In the genomic region with DNA sequence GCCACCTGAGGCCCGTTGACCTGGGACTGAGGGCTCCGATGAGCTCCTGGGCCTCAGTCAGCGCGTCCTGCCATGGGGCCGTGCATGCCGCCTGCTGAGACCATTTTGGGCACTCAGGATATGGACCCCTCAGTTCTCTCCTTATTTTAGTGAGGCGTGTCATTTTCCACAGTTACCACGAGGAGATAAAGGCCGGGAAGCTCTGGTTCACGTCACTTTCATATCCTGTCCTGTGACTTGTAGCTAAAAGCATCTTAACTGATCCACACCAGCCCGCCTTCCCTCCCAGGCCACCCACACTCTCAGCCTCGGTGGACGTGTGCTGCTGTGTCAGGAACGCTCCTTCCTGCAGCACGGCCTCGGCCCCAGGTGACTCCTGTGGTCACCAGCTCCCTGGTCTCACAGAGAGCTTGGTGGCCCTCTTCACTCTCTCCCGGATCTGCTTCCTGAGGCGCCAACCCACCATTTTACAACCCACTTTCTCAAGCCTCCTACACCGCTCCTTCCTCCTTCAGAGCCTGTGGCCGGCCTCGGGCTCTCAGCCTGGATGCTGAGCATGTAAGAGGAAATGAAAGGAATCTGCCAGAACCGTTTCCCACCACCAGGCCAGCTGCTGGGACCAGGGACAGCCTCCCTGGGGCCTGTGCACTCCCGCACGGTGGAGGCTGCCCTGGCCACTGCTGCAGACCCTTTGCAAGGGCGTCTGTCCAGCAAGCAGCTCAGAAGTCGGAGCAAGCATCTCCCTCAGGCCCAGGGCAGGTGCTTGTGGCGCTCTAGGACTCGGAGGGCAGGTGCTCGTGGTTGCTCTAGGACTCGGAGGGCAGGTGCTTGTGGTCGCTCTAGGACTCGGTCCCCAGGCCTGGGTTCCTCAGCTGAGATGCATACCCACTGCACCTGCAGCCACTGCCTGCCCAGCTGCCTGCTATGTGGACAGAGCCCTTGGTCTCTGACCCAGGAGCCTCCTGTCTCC, we compare ENCODE assay signal across 2 cellular contexts.
TF ChIP-seq lines count a peak whose summit lies in the region.

No MANE protein-coding gene starts in this region.

TF ChIP-seq in SK-N-SH, 30 proteins besides CTCF, POLR2A, EP300 and RAD21 (continued from another document):
- TF ChIP-seq, protein P1, sequence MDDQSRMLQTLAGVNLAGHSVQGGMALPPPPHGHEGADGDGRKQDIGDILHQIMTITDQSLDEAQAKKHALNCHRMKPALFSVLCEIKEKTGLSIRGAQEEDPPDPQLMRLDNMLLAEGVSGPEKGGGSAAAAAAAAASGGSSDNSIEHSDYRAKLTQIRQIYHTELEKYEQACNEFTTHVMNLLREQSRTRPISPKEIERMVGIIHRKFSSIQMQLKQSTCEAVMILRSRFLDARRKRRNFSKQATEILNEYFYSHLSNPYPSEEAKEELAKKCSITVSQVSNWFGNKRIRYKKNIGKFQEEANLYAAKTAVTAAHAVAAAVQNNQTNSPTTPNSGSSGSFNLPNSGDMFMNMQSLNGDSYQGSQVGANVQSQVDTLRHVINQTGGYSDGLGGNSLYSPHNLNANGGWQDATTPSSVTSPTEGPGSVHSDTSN (IDR thresholded peaks at IDR 0.05) = no peak
- TF ChIP-seq ELF1 (IDR thresholded peaks at IDR 0.05) (no peak), GATA2 (CRISPR knock-in tag; IDR thresholded peaks at IDR 0.05) (no peak), MXI1 (IDR thresholded peaks at IDR 0.05; ENCODE audit: low read depth, low read length) (no peak), SMC3 (IDR thresholded peaks at IDR 0.05; ENCODE audit: low read depth, low read length) (no peak), FOXJ3 (CRISPR knock-in tag; IDR thresholded peaks at IDR 0.05) (no peak), CHD2 (IDR thresholded peaks at IDR 0.05; ENCODE audit: low read length, partially characterized antibody) (no peak), FOSL2 (IDR thresholded peaks at IDR 0.05; ENCODE audit: borderline replicate concordance, low read depth) (no peak)

TF ChIP-seq in SK-N-SH treated with all-trans-retinoic acid at 6 μM for 48 hours, 23 proteins besides CTCF, POLR2A, EP300 and RAD21 (continued from another document):
- no peak for TF ChIP-seq ZFP30 (CRISPR knock-in tag; IDR thresholded peaks at IDR 0.05)
- TF ChIP-seq, protein P2, sequence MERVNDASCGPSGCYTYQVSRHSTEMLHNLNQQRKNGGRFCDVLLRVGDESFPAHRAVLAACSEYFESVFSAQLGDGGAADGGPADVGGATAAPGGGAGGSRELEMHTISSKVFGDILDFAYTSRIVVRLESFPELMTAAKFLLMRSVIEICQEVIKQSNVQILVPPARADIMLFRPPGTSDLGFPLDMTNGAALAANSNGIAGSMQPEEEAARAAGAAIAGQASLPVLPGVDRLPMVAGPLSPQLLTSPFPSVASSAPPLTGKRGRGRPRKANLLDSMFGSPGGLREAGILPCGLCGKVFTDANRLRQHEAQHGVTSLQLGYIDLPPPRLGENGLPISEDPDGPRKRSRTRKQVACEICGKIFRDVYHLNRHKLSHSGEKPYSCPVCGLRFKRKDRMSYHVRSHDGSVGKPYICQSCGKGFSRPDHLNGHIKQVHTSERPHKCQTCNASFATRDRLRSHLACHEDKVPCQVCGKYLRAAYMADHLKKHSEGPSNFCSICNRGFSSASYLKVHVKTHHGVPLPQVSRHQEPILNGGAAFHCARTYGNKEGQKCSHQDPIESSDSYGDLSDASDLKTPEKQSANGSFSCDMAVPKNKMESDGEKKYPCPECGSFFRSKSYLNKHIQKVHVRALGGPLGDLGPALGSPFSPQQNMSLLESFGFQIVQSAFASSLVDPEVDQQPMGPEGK (CRISPR knock-in tag; IDR thresholded peaks at IDR 0.05; ENCODE audit: borderline replicate concordance) = no peak
- TF ChIP-seq, protein P3, sequence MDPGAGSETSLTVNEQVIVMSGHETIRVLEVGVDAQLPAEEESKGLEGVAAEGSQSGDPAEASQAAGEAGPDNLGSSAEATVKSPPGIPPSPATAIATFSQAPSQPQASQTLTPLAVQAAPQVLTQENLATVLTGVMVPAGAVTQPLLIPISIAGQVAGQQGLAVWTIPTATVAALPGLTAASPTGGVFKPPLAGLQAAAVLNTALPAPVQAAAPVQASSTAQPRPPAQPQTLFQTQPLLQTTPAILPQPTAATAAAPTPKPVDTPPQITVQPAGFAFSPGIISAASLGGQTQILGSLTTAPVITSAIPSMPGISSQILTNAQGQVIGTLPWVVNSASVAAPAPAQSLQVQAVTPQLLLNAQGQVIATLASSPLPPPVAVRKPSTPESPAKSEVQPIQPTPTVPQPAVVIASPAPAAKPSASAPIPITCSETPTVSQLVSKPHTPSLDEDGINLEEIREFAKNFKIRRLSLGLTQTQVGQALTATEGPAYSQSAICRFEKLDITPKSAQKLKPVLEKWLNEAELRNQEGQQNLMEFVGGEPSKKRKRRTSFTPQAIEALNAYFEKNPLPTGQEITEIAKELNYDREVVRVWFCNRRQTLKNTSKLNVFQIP (CRISPR knock-in tag; IDR thresholded peaks at IDR 0.05; ENCODE audit: borderline replicate concordance, low read depth) = no peak
- no peak for TF ChIP-seq ESRRG (CRISPR knock-in tag; IDR thresholded peaks at IDR 0.05)
- no peak for TF ChIP-seq BACH2 (CRISPR knock-in tag; IDR thresholded peaks at IDR 0.05; ENCODE audit: borderline replicate concordance)
- TF ChIP-seq TCF4 (CRISPR knock-in tag; IDR thresholded peaks at IDR 0.05; ENCODE audit: borderline replicate concordance) = no peak
- TF ChIP-seq ARNTL (CRISPR knock-in tag; IDR thresholded peaks at IDR 0.05; ENCODE audit: borderline replicate concordance, low read depth) = no peak
